Comparison of ENCODE assay signal across 8 cellular contexts in the genomic region with DNA sequence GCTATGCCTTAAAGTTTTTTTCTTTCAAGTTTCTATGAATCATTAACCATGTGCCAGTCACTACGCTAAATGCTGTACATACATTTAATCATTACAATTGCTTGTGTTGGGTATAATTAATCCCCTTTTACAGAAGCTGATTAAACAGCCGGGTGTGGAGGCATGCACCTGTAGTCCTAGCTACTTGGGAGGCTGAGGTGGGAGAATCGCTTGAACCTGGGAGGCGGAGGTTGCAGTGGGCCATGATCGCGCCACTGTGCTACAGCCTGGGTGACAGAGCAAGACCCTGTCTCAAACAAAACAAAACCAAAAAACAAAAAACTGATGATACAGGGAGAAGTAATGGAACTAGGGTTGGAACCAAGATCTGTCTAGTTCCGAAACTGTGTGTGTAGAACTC. TPM values are rescaled to one million over a fixed set of nuclear protein-coding genes. Genes with fewer than 3 reads are reported as not detected.
DNase-seq lines count a peak whose midpoint lies in the region; ATAC-seq and TF ChIP-seq lines count a peak whose summit lies in the region.

No MANE protein-coding gene starts in this region.

- no peaks in the 10 kb centered on the region for H3K27me3 Mint-ChIP-seq in WTC11 (ENCODE audit: low read depth)

- TF ChIP-seq RAD21 in HCT116 (IDR thresholded peaks at IDR 0.05; ENCODE audit: low read depth): no peak

- H3K4me1 ChIP-seq in HCT116 (ENCODE audit: control insufficient read depth in 1 of 2, insufficient read depth in 2 of 2, low read length in 2 of 2) (peaks cover 28 to 54% of the 10 kb centered on the region in 2 experiments), iPS-15b (ENCODE audit: control insufficient read depth, insufficient read depth, low read length) (peaks cover 7% of the 10 kb centered on the region)

- H3K36me3 Mint-ChIP-seq in WTC11: no peaks in the 10 kb centered on the region

- H3K9me2 ChIP-seq in HCT116 (ENCODE audit: insufficient read depth): no peaks in the 10 kb centered on the region

- H2AFZ ChIP-seq in HCT116 (ENCODE audit: low read depth, low read length, poor library complexity, severe bottlenecking): no peak overlapping the region

- intact Hi-C loops in HCT116 (cut with micrococcal nuclease): loop anchor here (2.0 to 10.0 kb wide), 3 partner anchors 37 to 259 kb away; no protein-coding TSS in a partner anchor

- POLR2A ChIA-PET in HCT116 (lab: Charles Lee) (no interaction called here), WTC11 (lab: Charles Lee) (no interaction called here)

- no peaks in the 10 kb centered on the region; a peak in 1 of 4 replicates for H3K36me3 ChIP-seq in HCT116 (ENCODE audit: control insufficient read depth in 1 of 2, insufficient read depth in 2 of 2, low read length in 2 of 2)
- H3K36me3 ChIP-seq in iPS-15b (ENCODE audit: control insufficient read depth, insufficient read depth, low read length): no peaks in the 10 kb centered on the region

- H3K9me3 Mint-ChIP-seq in WTC11: no peaks in the 10 kb centered on the region

- H3K9ac ChIP-seq in HCT116 (ENCODE audit: low read length): peak overlapping the region; percentile 93
- no peak overlapping the region for H3K9ac ChIP-seq in iPS-15b (ENCODE audit: low read depth, low read length)

- BruUV-seq in HCT116 (replicated peaks; lab: Mats Ljungman, UMichigan): no TSS peak

- peaks cover 36% of the 10 kb centered on the region for H3K79me2 ChIP-seq in HCT116 (ENCODE audit: insufficient read depth, low read length)

- no peak for TF ChIP-seq POLR2A in HCT116 (IDR thresholded peaks at IDR 0.05; ENCODE audit: borderline replicate concordance, extremely low read depth, insufficient read depth, insufficient read length)

- peak overlapping the region in 1 of 2 experiments; percentile 87; a peak in 2 of 4 replicates for H3K4me3 ChIP-seq in HCT116 (replicated peaks in 1 of 2; ENCODE audit: low read depth in 1 of 2, low read length in 2 of 2)
- H3K4me3 ChIP-seq in iPS-15b (ENCODE audit: low read depth, low read length): peak overlapping the region; percentile 73

- TF ChIP-seq CTCF in HCT116 (IDR thresholded peaks at IDR 0.05 in 2 of 3, conservative IDR thresholded peaks at IDR 0.05 in 1 of 3; ENCODE audit: borderline replicate concordance in 1 of 3, insufficient read depth in 1 of 3, low read depth in 2 of 3, low read length in 2 of 3) (no peak), WTC11 (IDR thresholded peaks at IDR 0.05) (no peak)

- CTCF ChIA-PET in HCT116 (lab: Charles Lee): interaction anchor here (0.8 to 1.0 kb wide), 2 partner anchors 34 to 37 kb away, joined by 3 read pairs; no protein-coding TSS in a partner anchor
- CTCF ChIA-PET in WTC11 (lab: Charles Lee): interaction anchor here (0.6 to 3.8 kb wide), 3 partner anchors 37 to 39 kb away, joined by 3 to 51 read pairs (median 24); no protein-coding TSS in a partner anchor

- RAD21 ChIA-PET in HCT116 (lab: Charles Lee; ENCODE audit: low non-redundant PET in 1 of 2, low total read pairs in 2 of 2, uncharacterized antibody in 2 of 2, unreplicated experiment in 2 of 2): no interaction called here

- ATAC-seq in HCT116 (no peak), WTC11 (no peak)

- no peaks in the 10 kb centered on the region for H3K9me3 ChIP-seq in HCT116 (ENCODE audit: control insufficient read depth in 1 of 2, insufficient read depth in 1 of 2, low read depth in 1 of 2, low read length in 2 of 2)
- no peaks in the 10 kb centered on the region for H3K9me3 ChIP-seq in iPS-15b (ENCODE audit: control insufficient read depth, insufficient read depth, low read length)

- peaks cover 4% of the 10 kb centered on the region; the same call in 1 of the 2 replicates for H4K20me1 ChIP-seq in HCT116 (ENCODE audit: insufficient read depth)

- H3K27ac Mint-ChIP-seq in WTC11: peak overlapping the region; percentile 93; the same call in 1 of the 2 replicates

- H3K4me2 ChIP-seq in HCT116 (ENCODE audit: low read length): peak overlapping the region; percentile 91

- H3K4me3 Mint-ChIP-seq in WTC11: peak overlapping the region; percentile 77

- DNase-seq in HCT116 (ENCODE audit: low read depth, low spot score): no peak
- no peak for DNase-seq in WTC11 (ENCODE audit: low spot score)
- peak; percentile 24 for DNase-seq in stimulated activated CD8-positive, alpha-beta memory T cell treated with anti-CD3 and anti-CD28 coated beads, Interleukin-4, amount 100 ng/mL, for 48 hours
- DNase-seq in SIG-M5 treated with dmso at 0.1 percent for 504 hours (lab: John Stamatoyannopoulos, UW; ENCODE audit: unreplicated experiment): no peak
- no peak for DNase-seq in NCI-H1930 (lab: John Stamatoyannopoulos, UW)
- DNase-seq in NCI-H2196 treated with DMSO at 0.1 percent for 48 hours (lab: John Stamatoyannopoulos, UW; ENCODE audit: unreplicated experiment): no peak
- DNase-seq in cerebellar cortex (ENCODE audit: low spot score): no peak

- no peaks in the 10 kb centered on the region for H3K27me3 ChIP-seq in HCT116 (ENCODE audit: insufficient read depth, low read length)
- no peaks in the 10 kb centered on the region for H3K27me3 ChIP-seq in iPS-15b (ENCODE audit: control insufficient read depth, insufficient read depth, low read length)

- peak overlapping the region; percentile 95 for H3K27ac ChIP-seq in HCT116 (ENCODE audit: low read depth, low read length)

- peaks cover 34% of the 10 kb centered on the region for H3K4me1 Mint-ChIP-seq in WTC11

TF ChIP-seq in HCT116, 20 proteins besides CTCF, POLR2A, EP300 and RAD21 (continues in another document):
- no peak for TF ChIP-seq ZNF274 (IDR thresholded peaks at IDR 0.05; ENCODE audit: low read depth, low read length)
- TF ChIP-seq SIN3A (IDR thresholded peaks at IDR 0.05; ENCODE audit: low read depth): no peak
- TF ChIP-seq, protein P1, sequence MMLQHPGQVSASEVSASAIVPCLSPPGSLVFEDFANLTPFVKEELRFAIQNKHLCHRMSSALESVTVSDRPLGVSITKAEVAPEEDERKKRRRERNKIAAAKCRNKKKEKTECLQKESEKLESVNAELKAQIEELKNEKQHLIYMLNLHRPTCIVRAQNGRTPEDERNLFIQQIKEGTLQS (IDR thresholded peaks at IDR 0.05): no peak
- TF ChIP-seq SP1 (IDR thresholded peaks at IDR 0.05; ENCODE audit: low read depth): no peak
- TF ChIP-seq CBX3 (IDR thresholded peaks at IDR 0.05; ENCODE audit: low read depth): no peak
- TF ChIP-seq EZH2phosphoT487 (IDR thresholded peaks at IDR 0.05; ENCODE audit: borderline replicate concordance): no peak
- TF ChIP-seq TCF7L2 (IDR thresholded peaks at IDR 0.05; ENCODE audit: borderline replicate concordance, extremely low read depth, insufficient read depth, insufficient read length): no peak
- no peak for TF ChIP-seq EGR1 (IDR thresholded peaks at IDR 0.05; ENCODE audit: low read depth)
- no peak for TF ChIP-seq CEBPB (IDR thresholded peaks at IDR 0.05; ENCODE audit: low read depth)

TF ChIP-seq in WTC11, 78 proteins besides CTCF, POLR2A, EP300 and RAD21:
- TF ChIP-seq, protein P2, sequence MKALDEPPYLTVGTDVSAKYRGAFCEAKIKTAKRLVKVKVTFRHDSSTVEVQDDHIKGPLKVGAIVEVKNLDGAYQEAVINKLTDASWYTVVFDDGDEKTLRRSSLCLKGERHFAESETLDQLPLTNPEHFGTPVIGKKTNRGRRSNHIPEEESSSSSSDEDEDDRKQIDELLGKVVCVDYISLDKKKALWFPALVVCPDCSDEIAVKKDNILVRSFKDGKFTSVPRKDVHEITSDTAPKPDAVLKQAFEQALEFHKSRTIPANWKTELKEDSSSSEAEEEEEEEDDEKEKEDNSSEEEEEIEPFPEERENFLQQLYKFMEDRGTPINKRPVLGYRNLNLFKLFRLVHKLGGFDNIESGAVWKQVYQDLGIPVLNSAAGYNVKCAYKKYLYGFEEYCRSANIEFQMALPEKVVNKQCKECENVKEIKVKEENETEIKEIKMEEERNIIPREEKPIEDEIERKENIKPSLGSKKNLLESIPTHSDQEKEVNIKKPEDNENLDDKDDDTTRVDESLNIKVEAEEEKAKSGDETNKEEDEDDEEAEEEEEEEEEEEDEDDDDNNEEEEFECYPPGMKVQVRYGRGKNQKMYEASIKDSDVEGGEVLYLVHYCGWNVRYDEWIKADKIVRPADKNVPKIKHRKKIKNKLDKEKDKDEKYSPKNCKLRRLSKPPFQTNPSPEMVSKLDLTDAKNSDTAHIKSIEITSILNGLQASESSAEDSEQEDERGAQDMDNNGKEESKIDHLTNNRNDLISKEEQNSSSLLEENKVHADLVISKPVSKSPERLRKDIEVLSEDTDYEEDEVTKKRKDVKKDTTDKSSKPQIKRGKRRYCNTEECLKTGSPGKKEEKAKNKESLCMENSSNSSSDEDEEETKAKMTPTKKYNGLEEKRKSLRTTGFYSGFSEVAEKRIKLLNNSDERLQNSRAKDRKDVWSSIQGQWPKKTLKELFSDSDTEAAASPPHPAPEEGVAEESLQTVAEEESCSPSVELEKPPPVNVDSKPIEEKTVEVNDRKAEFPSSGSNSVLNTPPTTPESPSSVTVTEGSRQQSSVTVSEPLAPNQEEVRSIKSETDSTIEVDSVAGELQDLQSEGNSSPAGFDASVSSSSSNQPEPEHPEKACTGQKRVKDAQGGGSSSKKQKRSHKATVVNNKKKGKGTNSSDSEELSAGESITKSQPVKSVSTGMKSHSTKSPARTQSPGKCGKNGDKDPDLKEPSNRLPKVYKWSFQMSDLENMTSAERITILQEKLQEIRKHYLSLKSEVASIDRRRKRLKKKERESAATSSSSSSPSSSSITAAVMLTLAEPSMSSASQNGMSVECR (CRISPR knock-in tag; IDR thresholded peaks at IDR 0.05; ENCODE audit: borderline replicate concordance): no peak
- no peak for TF ChIP-seq KAT7 (CRISPR knock-in tag; IDR thresholded peaks at IDR 0.05; ENCODE audit: borderline replicate concordance)

RNA-seq across cellular contexts. Expression of gene UBE2R2, which starts 1.2 kb away (rescaled TPM):
- 47.0 TPM for total RNA-seq in HCT116 (2021; ENCODE audit: unreplicated experiment)
- 32.0 and 35.8 TPM in 2 replicates for polyA plus RNA-seq in HCT116 (2012)
- total RNA-seq in WTC11 (2021): 45.0 to 50.3 TPM (median 50.1 TPM) in 3 replicates

RNA-seq across cellular contexts. Expression of gene PRSS3, which starts 20.4 kb away (rescaled TPM):
- total RNA-seq in HCT116 (2021; ENCODE audit: unreplicated experiment) (66.3 TPM), WTC11 (2021) (1.1 to 1.8 TPM (median 1.6 TPM) in 3 replicates)
- 138 and 146 TPM in 2 replicates for polyA plus RNA-seq in HCT116 (2012)

Comparison
In these comparisons a context has a peak if more than half of its experiments do, and no peak if none do; other contexts are left out.
1. RNA of gene PRSS3, which starts 20.4 kb away (total RNA-seq): 66.3 TPM in HCT116 (single experiment); 1.1 to 1.8 TPM in WTC11; every median in the first group is over 10 times any median in the second.